34 cellular contexts compared by ENCODE assay signal in the genomic region with DNA sequence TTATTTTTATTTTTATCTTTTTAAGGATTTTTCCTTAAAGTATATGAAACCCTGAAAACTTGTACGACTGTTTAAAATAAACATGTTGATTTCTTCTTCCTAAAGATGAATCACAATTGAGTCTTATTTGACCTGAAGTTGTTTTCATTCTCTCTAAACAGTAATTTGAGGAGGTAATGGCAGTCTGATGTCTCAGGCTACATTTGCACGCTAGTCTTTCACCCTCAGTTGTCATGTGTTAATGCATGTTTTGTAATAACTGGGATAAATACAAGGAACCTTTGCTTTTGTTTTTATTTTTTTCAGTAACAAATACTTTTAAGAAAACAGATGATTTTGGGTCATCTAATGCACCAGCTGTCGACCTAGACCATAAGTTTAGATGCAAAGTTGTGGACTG.
"Had no signal": no experiment of that assay in that cellular context is flagged by ENCODE, and none has a peak within 500 bp of the region (broad histone marks: within the 10 kb centered on the region; RNA-seq: fewer than 3 reads in every experiment).

No MANE protein-coding gene starts in this region.

- H3K4me3 ChIP-seq: ascending aorta, coronary artery, dorsolateral prefrontal cortex, esophagus squamous epithelium, gastroesophageal sphincter, heart right ventricle, hepatocyte had no signal

- H3K9me3 ChIP-seq: ascending aorta, esophagus squamous epithelium, gastroesophageal sphincter, heart right ventricle had no signal

- ATAC-seq: activated CD4-positive, CD25-positive, alpha-beta regulatory T cell treated with anti-CD3 and anti-CD28 coated beads, Interleukin-2, amount 50 U/mL, for 24 hours; activated CD8-positive, alpha-beta T cell treated with anti-CD3 and anti-CD28 coated beads for 36 hours; activated naive CD8-positive, alpha-beta T cell treated with anti-CD3 and anti-CD28 coated beads, Interleukin-2, amount 50 U/mL, for 24 hours; effector memory CD8-positive, alpha-beta T cell; gastroesophageal sphincter; heart right ventricle; T-helper 17 cell had no signal

- H3K4me3 Mint-ChIP-seq: activated B cell treated with CpG ODN at 0.5 μM for 24 hours; activated CD8-positive, alpha-beta T cell treated with anti-CD3 and anti-CD28 coated beads for 36 hours; activated naive CD4-positive, alpha-beta T cell treated with anti-CD3 and anti-CD28 coated beads for 36 hours; activated naive CD4-positive, alpha-beta T cell treated with anti-CD3 and anti-CD28 coated beads, Interleukin-2, amount 50 U/mL, for 24 hours; activated naive CD8-positive, alpha-beta T cell treated with anti-CD3 and anti-CD28 coated beads for 36 hours; activated naive CD8-positive, alpha-beta T cell treated with anti-CD3 and anti-CD28 coated beads, Interleukin-2, amount 50 U/mL, for 24 hours; activated T-helper 1 cell treated with anti-CD3 and anti-CD28 coated beads, Interleukin-12 subunit alpha, Interleukin-12 subunit beta, Interleukin-2, Interleukin-4 antibody, amounts not matched to agents 30 ng/mL and 10 ng/mL and 1 ng/mL, durations not matched to agents 14 hours and 24 hours and 36 hours; brain; central memory CD8-positive, alpha-beta T cell; dendritic cell treated with granulocyte-macrophage colony-stimulating factor and Interleukin-4, amounts not matched to agents 40 ng/mL and 50 ng/mL, for 4 days; effector memory CD8-positive, alpha-beta T cell; T-helper 17 cell; T-helper 2 cell treated with Interferon-gamma antibody and Interleukin-4, amounts not matched to agents 5 μg/mL and 100 μg/mL, for 36 hours had no signal

- H3K9me3 Mint-ChIP-seq: activated B cell treated with CpG ODN at 0.5 μM for 24 hours; activated CD8-positive, alpha-beta T cell treated with anti-CD3 and anti-CD28 coated beads for 36 hours; activated naive CD4-positive, alpha-beta T cell treated with anti-CD3 and anti-CD28 coated beads for 36 hours; activated naive CD4-positive, alpha-beta T cell treated with anti-CD3 and anti-CD28 coated beads, Interleukin-2, amount 50 U/mL, for 24 hours; activated naive CD8-positive, alpha-beta T cell treated with anti-CD3 and anti-CD28 coated beads for 36 hours; activated naive CD8-positive, alpha-beta T cell treated with anti-CD3 and anti-CD28 coated beads, Interleukin-2, amount 50 U/mL, for 24 hours; activated T-helper 1 cell treated with anti-CD3 and anti-CD28 coated beads, Interleukin-12 subunit alpha, Interleukin-12 subunit beta, Interleukin-2, Interleukin-4 antibody, amounts not matched to agents 30 ng/mL and 10 ng/mL and 1 ng/mL, durations not matched to agents 14 hours and 24 hours and 36 hours; activated T-helper 2 cell treated with anti-CD3 and anti-CD28 coated beads, Interferon-gamma antibody, Interleukin-2, Interleukin-4, amounts not matched to agents 10 μg/mL and 5 μg/mL and 100 μg/mL, durations not matched to agents 14 hours and 24 hours and 36 hours; brain; central memory CD8-positive, alpha-beta T cell; dendritic cell treated with granulocyte-macrophage colony-stimulating factor and Interleukin-4, amounts not matched to agents 40 ng/mL and 50 ng/mL, for 4 days; effector memory CD8-positive, alpha-beta T cell; T-helper 2 cell treated with Interferon-gamma antibody and Interleukin-4, amounts not matched to agents 5 μg/mL and 100 μg/mL, for 36 hours had no signal

- H3K27ac Mint-ChIP-seq: activated B cell treated with CpG ODN at 0.5 μM for 24 hours; activated CD8-positive, alpha-beta T cell treated with anti-CD3 and anti-CD28 coated beads for 36 hours; activated naive CD4-positive, alpha-beta T cell treated with anti-CD3 and anti-CD28 coated beads for 36 hours; activated naive CD8-positive, alpha-beta T cell treated with anti-CD3 and anti-CD28 coated beads for 36 hours; activated naive CD8-positive, alpha-beta T cell treated with anti-CD3 and anti-CD28 coated beads, Interleukin-2, amount 50 U/mL, for 24 hours; activated T-helper 1 cell treated with anti-CD3 and anti-CD28 coated beads, Interleukin-12 subunit alpha, Interleukin-12 subunit beta, Interleukin-2, Interleukin-4 antibody, amounts not matched to agents 30 ng/mL and 10 ng/mL and 1 ng/mL, durations not matched to agents 14 hours and 24 hours and 36 hours; activated T-helper 2 cell treated with anti-CD3 and anti-CD28 coated beads, Interferon-gamma antibody, Interleukin-2, Interleukin-4, amounts not matched to agents 10 μg/mL and 5 μg/mL and 100 μg/mL, durations not matched to agents 14 hours and 24 hours and 36 hours; brain; dendritic cell treated with granulocyte-macrophage colony-stimulating factor and Interleukin-4, amounts not matched to agents 40 ng/mL and 50 ng/mL, for 4 days; effector memory CD8-positive, alpha-beta T cell; T-helper 17 cell; T-helper 2 cell treated with Interferon-gamma antibody and Interleukin-4, amounts not matched to agents 5 μg/mL and 100 μg/mL, for 36 hours had no signal

- H3K27me3 Mint-ChIP-seq: activated B cell treated with CpG ODN at 0.5 μM for 24 hours; activated CD8-positive, alpha-beta T cell treated with anti-CD3 and anti-CD28 coated beads for 36 hours; activated naive CD4-positive, alpha-beta T cell treated with anti-CD3 and anti-CD28 coated beads, Interleukin-2, amount 50 U/mL, for 24 hours; activated naive CD8-positive, alpha-beta T cell treated with anti-CD3 and anti-CD28 coated beads for 36 hours; activated naive CD8-positive, alpha-beta T cell treated with anti-CD3 and anti-CD28 coated beads, Interleukin-2, amount 50 U/mL, for 24 hours; brain; central memory CD8-positive, alpha-beta T cell; dendritic cell treated with granulocyte-macrophage colony-stimulating factor and Interleukin-4, amounts not matched to agents 40 ng/mL and 50 ng/mL, for 4 days; effector memory CD8-positive, alpha-beta T cell; T-helper 17 cell had no signal

- H3K4me1 ChIP-seq: ascending aorta, gastroesophageal sphincter had no signal

- H3K27ac ChIP-seq: ascending aorta, coronary artery, dorsolateral prefrontal cortex, epithelial cell of prostate, esophagus squamous epithelium, gastroesophageal sphincter, heart right ventricle, hepatocyte had no signal

- H3K27me3 ChIP-seq: ascending aorta, dorsolateral prefrontal cortex, esophagus squamous epithelium, gastroesophageal sphincter, heart right ventricle, hepatocyte had no signal

- DNase-seq: activated B cell treated with CpG ODN at 0.5 μM for 24 hours; activated CD4-positive, alpha-beta T cell treated with anti-CD3 and anti-CD28 coated beads for 48 hours; activated CD4-positive, alpha-beta T cell treated with anti-CD3 and anti-CD28 coated beads, Interleukin-2, amount 50 U/mL, for 1 hour; activated CD4-positive, alpha-beta T cell treated with anti-CD3 and anti-CD28 coated beads, Interleukin-2, amount 50 U/mL, for 48 hours; activated CD8-positive, alpha-beta memory T cell treated with anti-CD3 and anti-CD28 coated beads for 24 hours; activated CD8-positive, alpha-beta T cell treated with anti-CD3 and anti-CD28 coated beads for 36 hours; activated effector memory CD4-positive, alpha-beta T cell treated with anti-CD3 and anti-CD28 coated beads, Interleukin-2, amount 50 U/mL, for 16 hours; activated naive CD4-positive, alpha-beta T cell treated with anti-CD3 and anti-CD28 coated beads for 36 hours; activated naive CD8-positive, alpha-beta T cell treated with anti-CD3 and anti-CD28 coated beads for 36 hours; activated naive CD8-positive, alpha-beta T cell treated with anti-CD3 and anti-CD28 coated beads, Interleukin-2, amount 50 U/mL, for 24 hours; activated T-cell treated with anti-CD3 and anti-CD28 coated beads, Interleukin-2, amount 50 U/mL, for 1 hour; activated T-cell treated with anti-CD3 and anti-CD28 coated beads, Interleukin-2, amount 50 U/mL, for 48 hours; dorsolateral prefrontal cortex; effector memory CD8-positive, alpha-beta T cell; esophagus squamous epithelium; foreskin melanocyte; heart right ventricle; T-helper 1 cell; T-helper 17 cell; T1000; WERI-Rb-1 had no signal
